8 cellular contexts compared by ENCODE assay signal in genomic region chr12:101407054-101407437, GRCh38. TPM values are rescaled to one million over a fixed set of nuclear protein-coding genes. Genes with fewer than 3 reads are reported as not detected.
DNase-seq lines count a peak whose midpoint lies in the region; ATAC-seq and TF ChIP-seq lines count a peak whose summit lies in the region.

No MANE protein-coding gene starts in this region.

- peak overlapping the region; percentile 99 for H3K4me3 Mint-ChIP-seq in T-helper 2 cell treated with Interferon-gamma antibody and Interleukin-4, amounts not matched to agents 5 μg/mL and 100 μg/mL, for 36 hours

- no peaks in the 10 kb centered on the region for H3K36me3 Mint-ChIP-seq in T-helper 2 cell treated with Interferon-gamma antibody and Interleukin-4, amounts not matched to agents 5 μg/mL and 100 μg/mL, for 36 hours (ENCODE audit: low read depth)

- H3K27ac ChIP-seq in A673 (ENCODE audit: low read depth, low read length, poor library complexity, severe bottlenecking): peak overlapping the region; percentile 95
- peak overlapping the region; percentile 89 to 96 for H3K27ac ChIP-seq in esophagus (ENCODE audit: low read depth in 2 of 2, low read length in 1 of 2)

- ATAC-seq in GM18870 (IDR thresholded peaks at IDR 0.05; ENCODE audit: unreplicated experiment): peak; percentile 28
- ATAC-seq in HG03135 (IDR thresholded peaks at IDR 0.05; ENCODE audit: unreplicated experiment): peak; percentile 45

- no peak for TF ChIP-seq CTCF in A673 (conservative IDR thresholded peaks at IDR 0.05; ENCODE audit: low read depth, low read length)

- H3K9me3 ChIP-seq in A673 (ENCODE audit: low read depth, low read length, poor library complexity, severe bottlenecking) (no peaks in the 10 kb centered on the region), esophagus (ENCODE audit: control insufficient read depth in 2 of 2, insufficient read depth in 1 of 2, low read depth in 1 of 2, low read length in 1 of 2) (no peaks in the 10 kb centered on the region)

- peaks cover under 1% of the 10 kb centered on the region for H3K27me3 Mint-ChIP-seq in T-helper 2 cell treated with Interferon-gamma antibody and Interleukin-4, amounts not matched to agents 5 μg/mL and 100 μg/mL, for 36 hours (ENCODE audit: low read depth)

- CTCF ChIA-PET in A673 (lab: Charles Lee): no interaction called here

- WGBS in esophagus, 2 donors: 1% methylated on average over 18 of the region's 18 CpGs

- H3K4me3 ChIP-seq in A673 (ENCODE audit: low read depth, low read length, poor library complexity, severe bottlenecking) (peak overlapping the region; percentile 87), esophagus (ENCODE audit: low read depth in 1 of 2, low read length in 2 of 2) (peak overlapping the region; percentile 73 to 93)

- intact Hi-C loops in A673 (cut with micrococcal nuclease; ENCODE audit: unreplicated experiment): no loop called here

- H3K36me3 ChIP-seq in A673 (ENCODE audit: insufficient read depth, low read length, poor library complexity, severe bottlenecking) (peaks cover 6% of the 10 kb centered on the region), esophagus (ENCODE audit: control insufficient read depth in 2 of 2, insufficient read depth in 2 of 2, low read length in 1 of 2) (no peaks in the 10 kb centered on the region)

- H3K27me3 ChIP-seq in A673 (replicated peaks; ENCODE audit: insufficient read depth, low read depth, low read length, poor library complexity) (no peaks in the 10 kb centered on the region), esophagus (ENCODE audit: control insufficient read depth in 1 of 2, insufficient read depth in 2 of 2, low read length in 2 of 2) (no peaks in the 10 kb centered on the region)

- peaks cover 15% of the 10 kb centered on the region for H3K4me1 Mint-ChIP-seq in T-helper 2 cell treated with Interferon-gamma antibody and Interleukin-4, amounts not matched to agents 5 μg/mL and 100 μg/mL, for 36 hours (ENCODE audit: low read depth)

- BruUV-seq in A673 (replicated peaks; lab: Mats Ljungman, UMichigan): no TSS peak

- no peaks in the 10 kb centered on the region for H3K9me3 Mint-ChIP-seq in T-helper 2 cell treated with Interferon-gamma antibody and Interleukin-4, amounts not matched to agents 5 μg/mL and 100 μg/mL, for 36 hours

- peak overlapping the region; percentile 94 for H3K27ac Mint-ChIP-seq in T-helper 2 cell treated with Interferon-gamma antibody and Interleukin-4, amounts not matched to agents 5 μg/mL and 100 μg/mL, for 36 hours

- POLR2A ChIA-PET in A673 (lab: Charles Lee; ENCODE audit: low non-redundant PET): no interaction called here

- peaks cover 6% of the 10 kb centered on the region for H3K4me1 ChIP-seq in A673 (ENCODE audit: insufficient read depth, low read length, poor library complexity, severe bottlenecking)
- no peaks in the 10 kb centered on the region for H3K4me1 ChIP-seq in esophagus (ENCODE audit: control insufficient read depth in 2 of 2, insufficient read depth in 2 of 2, low read length in 1 of 2)

- no peak for DNase-seq in A673 (ENCODE audit: low spot score)
- no peak for DNase-seq in T-helper 2 cell treated with Interferon-gamma antibody and Interleukin-4, amounts not matched to agents 5 μg/mL and 100 μg/mL, for 36 hours (ENCODE audit: low spot score)
- DNase-seq in non-pigmented ciliary epithelial cell (ENCODE audit: low read depth): peak; percentile 11
- DNase-seq in NCI-H1694 treated with DMSO at 0.1 percent for 48 hours (lab: John Stamatoyannopoulos, UW): no peak
- no peak for DNase-seq in ureter (ENCODE audit: low spot score)

RNA-seq across cellular contexts. Expression of gene ARL1, which starts 0.5 kb away (rescaled TPM):
- total RNA-seq in A673 (2021) (56.1 and 61.3 TPM in 2 replicates), ureter (140 TPM)
- polyA plus RNA-seq in esophagus: 10 to 100 TPM; 26.6 to 44.8 TPM
